Comparison of ENCODE assay signal across 22 cellular contexts in genomic region chr19:19236173-19236572, GRCh38. TPM values are rescaled to one million over a fixed set of nuclear protein-coding genes. Genes with fewer than 3 reads are reported as not detected.
DNase-seq lines count a peak whose midpoint lies in the region; ATAC-seq, FAIRE-seq and TF ChIP-seq lines count a peak whose summit lies in the region.
"Had no signal": no experiment of that assay in that cellular context is flagged by ENCODE, and none has a peak within 500 bp of the region (broad histone marks: within the 10 kb centered on the region; RNA-seq: fewer than 3 reads in every experiment).

No MANE protein-coding gene starts in this region.

- H3K9me3 ChIP-seq in HEK293 (ENCODE audit: control insufficient read depth, insufficient read depth, low read depth, low read length) (no peaks in the 10 kb centered on the region), neural progenitor cell (ENCODE audit: low read depth) (no peaks in the 10 kb centered on the region)

- H3K9me3 Mint-ChIP-seq in neural progenitor cell, result peaks cover 24% of the 10 kb centered on the region

- H3K27ac Mint-ChIP-seq in neural progenitor cell, result no peak overlapping the region
- H3K27ac Mint-ChIP-seq: CD14-positive monocyte; CD4-positive, alpha-beta memory T cell; CD4-positive, CD25-positive, alpha-beta regulatory T cell; CD8-positive, alpha-beta memory T cell had no signal

- no peak for FAIRE-seq in D721Med (lab: Jason Lieb, UNC)
- FAIRE-seq: A204.1, G401.6, GM12892, GM18507 had no signal

- H3K4me3 Mint-ChIP-seq in neural progenitor cell, result peak overlapping the region; percentile 4
- H3K4me3 Mint-ChIP-seq: CD14-positive monocyte; CD4-positive, alpha-beta memory T cell; CD4-positive, CD25-positive, alpha-beta regulatory T cell; CD8-positive, alpha-beta memory T cell had no signal

- H3F3A ChIP-seq in neural progenitor cell (ENCODE audit: low read depth), result no peaks in the 10 kb centered on the region

- no peak overlapping the region for H3K27ac ChIP-seq in HEK293 (ENCODE audit: extremely low read depth, low read depth, low read length)
- H3K27ac ChIP-seq in neural progenitor cell, result no peak overlapping the region
- H3K27ac ChIP-seq: BLaER1 had no signal

- H3K79me2 ChIP-seq in neural progenitor cell (ENCODE audit: low read depth), result no peaks in the 10 kb centered on the region

- CTCF ChIA-PET in HEK293 (lab: Yijun Ruan, JAX), result no interaction called here

- H3K4me1 Mint-ChIP-seq in neural progenitor cell, result no peaks in the 10 kb centered on the region
- H3K4me1 Mint-ChIP-seq: CD14-positive monocyte; CD4-positive, alpha-beta memory T cell; CD4-positive, CD25-positive, alpha-beta regulatory T cell; CD8-positive, alpha-beta memory T cell had no signal

- H3K9ac ChIP-seq in neural progenitor cell, result no peak overlapping the region
- H3K9ac ChIP-seq: BLaER1 had no signal

- H3K36me3 ChIP-seq in HEK293 (ENCODE audit: control insufficient read depth in 2 of 2, insufficient read depth in 1 of 2, low read length in 2 of 2) (no peaks in the 10 kb centered on the region), neural progenitor cell (no peaks in the 10 kb centered on the region)
- H3K36me3 ChIP-seq: BE2C, BLaER1 had no signal

- H3K4me2 ChIP-seq in neural progenitor cell, result no peak overlapping the region
- H3K4me2 ChIP-seq: BLaER1 had no signal

- no peak overlapping the region for H2AFZ ChIP-seq in neural progenitor cell (replicated peaks)

- peaks cover 6% of the 10 kb centered on the region for H3K27me3 ChIP-seq in neural progenitor cell
- H3K27me3 ChIP-seq: BE2C, BLaER1 had no signal

- ATAC-seq in GM19395 (IDR thresholded peaks at IDR 0.05; ENCODE audit: unreplicated experiment), result no peak
- ATAC-seq in GM19351 (IDR thresholded peaks at IDR 0.05; ENCODE audit: unreplicated experiment), result no peak

- no peak for TF ChIP-seq CTCF in HEK293 (tag by site-specific recombination; IDR thresholded peaks at IDR 0.05)
- no peak for TF ChIP-seq CTCF in neural progenitor cell (IDR thresholded peaks at IDR 0.05)
- no peak for TF ChIP-seq CTCF in D721Med (IDR thresholded peaks at IDR 0.05; ENCODE audit: insufficient read depth, missing control alignments)

- no peaks in the 10 kb centered on the region for H3K4me1 ChIP-seq in HEK293 (ENCODE audit: control insufficient read depth, insufficient read depth, low read length)
- no peaks in the 10 kb centered on the region for H3K4me1 ChIP-seq in neural progenitor cell
- H3K4me1 ChIP-seq: BE2C, BLaER1 had no signal

- H4K20me1 ChIP-seq in neural progenitor cell (ENCODE audit: low read depth), result no peaks in the 10 kb centered on the region
- H4K20me1 ChIP-seq: BLaER1 had no signal

- H3K4me3 ChIP-seq in HEK293 (ENCODE audit: low read depth, low read length) (no peak overlapping the region), neural progenitor cell (no peak overlapping the region)
- H3K4me3 ChIP-seq: BLaER1 had no signal

- POLR2A ChIA-PET in HEK293 (lab: Yijun Ruan, JAX), result no interaction called here

- peaks cover 3% of the 10 kb centered on the region for H3K36me3 Mint-ChIP-seq in neural progenitor cell
- H3K36me3 Mint-ChIP-seq: CD14-positive monocyte; CD4-positive, alpha-beta memory T cell; CD4-positive, CD25-positive, alpha-beta regulatory T cell had no signal

- DNase-seq in neural progenitor cell (ENCODE audit: low spot score) (no peak), D721Med (ENCODE audit: insufficient read length, low spot score) (no peak)
- DNase-seq: 8988T; ACHN; BE2C; C1 segment of cervical spinal cord; CD4-positive, alpha-beta memory T cell; CD4-positive, CD25-positive, alpha-beta regulatory T cell; CD8-positive, alpha-beta memory T cell; COR-L47; DMS79 treated with DMSO at 0.1 percent for 48 hours; GF-D8 had no signal

- peaks cover 9% of the 10 kb centered on the region for H3K27me3 Mint-ChIP-seq in neural progenitor cell (ENCODE audit: insufficient read depth, low read depth)

TF ChIP-seq in HEK293, 187 proteins besides CTCF, POLR2A, EP300 and RAD21:
- peak; percentile 23; the same call in 1 of the 2 replicates for TF ChIP-seq ZNF140 (tag by site-specific recombination; IDR thresholded peaks at IDR 0.05)
- no peak for TF ChIP-seq ZNF473 (tag by site-specific recombination; IDR thresholded peaks at IDR 0.05)
- TF ChIP-seq ZNF146 (tag by site-specific recombination; IDR thresholded peaks at IDR 0.05), result peak; percentile 93

RNA-seq across cellular contexts. Expression of gene NCAN, which starts 24.4 kb away (rescaled TPM):
- 4.8 and 12.9 TPM in 2 replicates for total RNA-seq in neural progenitor cell (ENCODE audit: low replicate concordance)
- total RNA-seq: A673; CD4-positive, alpha-beta memory T cell; CD4-positive, CD25-positive, alpha-beta regulatory T cell had no signal

RNA-seq across cellular contexts. Expression of gene NR2C2AP, which starts 33.0 kb away (rescaled TPM):
- total RNA-seq in neural progenitor cell (ENCODE audit: low replicate concordance), result 7.6 and 9.6 TPM in 2 replicates

RNA-seq across cellular contexts. Expression of gene TM6SF2, which starts 36.9 kb away (rescaled TPM):
- 2.6 and 8.3 TPM in 2 replicates for total RNA-seq in neural progenitor cell (ENCODE audit: low replicate concordance)
- total RNA-seq: A673; CD4-positive, alpha-beta memory T cell; CD4-positive, CD25-positive, alpha-beta regulatory T cell; CD8-positive, alpha-beta memory T cell had no signal

RNA-seq across cellular contexts. Expression of gene RFXANK, which starts 44.1 kb away (rescaled TPM):
- total RNA-seq in neural progenitor cell (ENCODE audit: low replicate concordance), result 31.2 and 60.9 TPM in 2 replicates

RNA-seq across cellular contexts. Expression of gene BORCS8, which starts 44.2 kb away (rescaled TPM):
- 6.3 and 15.1 TPM in 2 replicates for total RNA-seq in neural progenitor cell (ENCODE audit: low replicate concordance)
